9 cellular contexts compared by ENCODE assay signal in the genomic region with DNA sequence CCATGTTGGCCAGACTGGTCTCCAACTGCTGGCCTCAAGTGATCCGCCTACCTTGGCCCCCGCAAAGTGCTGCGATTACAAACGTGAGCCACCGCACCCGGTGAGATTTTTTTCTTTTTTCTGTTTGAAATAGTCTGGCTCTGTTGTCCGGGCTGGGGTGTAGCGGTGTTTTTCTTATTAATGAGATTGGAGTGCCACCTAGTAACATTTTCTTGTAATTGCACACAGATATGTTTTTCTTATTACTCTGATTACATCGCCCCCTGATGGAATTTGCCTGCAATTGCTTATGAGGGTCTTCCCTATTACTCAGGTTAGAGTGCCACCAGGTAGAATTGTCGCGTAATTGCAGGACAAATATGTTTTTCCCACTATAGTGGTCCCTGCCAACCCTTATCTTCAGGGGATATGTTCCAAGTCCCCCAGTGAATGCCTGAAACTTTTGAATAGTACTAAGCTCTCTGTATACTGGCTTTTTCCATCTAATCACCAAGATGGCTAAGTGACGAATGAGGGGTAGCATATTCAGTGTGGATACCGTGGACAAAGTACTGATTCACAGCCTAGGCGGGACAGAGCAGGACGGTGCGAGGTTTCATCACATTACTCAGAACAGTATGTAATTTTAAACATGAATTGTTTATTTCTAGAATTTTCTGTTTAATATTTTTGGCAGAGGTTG. TPM values are rescaled to one million over a fixed set of nuclear protein-coding genes. Genes with fewer than 3 reads are reported as not detected.
DNase-seq lines count a peak whose midpoint lies in the region; ATAC-seq, FAIRE-seq and TF ChIP-seq lines count a peak whose summit lies in the region.
"Had no signal": no experiment of that assay in that cellular context is flagged by ENCODE, and none has a peak within 500 bp of the region (broad histone marks: within the 10 kb centered on the region; RNA-seq: fewer than 3 reads in every experiment).

No MANE protein-coding gene starts in this region.

- POLR2A ChIA-PET in A673 (lab: Charles Lee; ENCODE audit: low non-redundant PET), result no interaction called here

- no peak overlapping the region for H3K27ac ChIP-seq in A673 (ENCODE audit: low read depth, low read length, poor library complexity, severe bottlenecking)
- H3K27ac ChIP-seq in tibial nerve, result no peak overlapping the region

- H3K9me3 ChIP-seq in A673 (ENCODE audit: low read depth, low read length, poor library complexity, severe bottlenecking), result peaks cover 12% of the 10 kb centered on the region
- H3K9me3 ChIP-seq in NT2/D1 (ENCODE audit: insufficient read depth, low read length), result peaks cover 44% of the 10 kb centered on the region
- H3K9me3 ChIP-seq in tibial nerve, result peaks cover 0 to 37% (median 4%) of the 10 kb centered on the region in 4 donors

- TF ChIP-seq CTCF in A673 (conservative IDR thresholded peaks at IDR 0.05; ENCODE audit: low read depth, low read length), result peak; percentile 62
- TF ChIP-seq CTCF in endothelial cell (IDR thresholded peaks at IDR 0.05; ENCODE audit: unreplicated experiment), result peak; percentile 58
- no peak for TF ChIP-seq CTCF in tibial nerve (IDR thresholded peaks at IDR 0.05)

- BruUV-seq in A673 (replicated peaks; lab: Mats Ljungman, UMichigan), result no TSS peak

- TF ChIP-seq EP300 in tibial nerve (IDR thresholded peaks at IDR 0.05), result no peak

- no peak for ATAC-seq in HG02623 (IDR thresholded peaks at IDR 0.05; ENCODE audit: unreplicated experiment)
- no peak for ATAC-seq in GM19035 (IDR thresholded peaks at IDR 0.05; ENCODE audit: unreplicated experiment)

- intact Hi-C loops in A673 (cut with micrococcal nuclease; ENCODE audit: unreplicated experiment), result loop anchor here (1.0 to 5.0 kb wide), 4 partner anchors 108 to 944 kb away; no protein-coding TSS in a partner anchor

- no peaks in the 10 kb centered on the region for H3K36me3 Mint-ChIP-seq in endothelial cell (ENCODE audit: low read depth, unreplicated experiment)
- H3K36me3 Mint-ChIP-seq: activated naive CD8-positive, alpha-beta T cell had no signal

- peaks cover 4% of the 10 kb centered on the region for H3K9me3 Mint-ChIP-seq in endothelial cell (ENCODE audit: unreplicated experiment)

- H3K4me3 ChIP-seq in A673 (ENCODE audit: low read depth, low read length, poor library complexity, severe bottlenecking), result no peak overlapping the region
- H3K4me3 ChIP-seq in NT2/D1 (ENCODE audit: insufficient read length, low read depth), result no peak overlapping the region
- H3K4me3 ChIP-seq in tibial nerve, result no peak overlapping the region

- FAIRE-seq in GM12892 (lab: Jason Lieb, UNC), result peak; percentile 57

- no peak overlapping the region for H3K9ac ChIP-seq in NT2/D1 (ENCODE audit: insufficient read length, low read depth)

- no peak overlapping the region for H3K4me3 Mint-ChIP-seq in endothelial cell (ENCODE audit: unreplicated experiment)
- H3K4me3 Mint-ChIP-seq: activated naive CD8-positive, alpha-beta T cell had no signal

- no peaks in the 10 kb centered on the region for H3K27me3 Mint-ChIP-seq in endothelial cell (ENCODE audit: unreplicated experiment)
- H3K27me3 Mint-ChIP-seq: activated naive CD8-positive, alpha-beta T cell had no signal

- no peaks in the 10 kb centered on the region for H3K36me3 ChIP-seq in A673 (ENCODE audit: insufficient read depth, low read length, poor library complexity, severe bottlenecking)
- no peaks in the 10 kb centered on the region for H3K36me3 ChIP-seq in NT2/D1 (ENCODE audit: insufficient read depth, insufficient read length, low read length)
- H3K36me3 ChIP-seq in tibial nerve, result no peaks in the 10 kb centered on the region

- H3K27ac Mint-ChIP-seq in endothelial cell (ENCODE audit: unreplicated experiment), result no peak overlapping the region
- H3K27ac Mint-ChIP-seq: activated naive CD8-positive, alpha-beta T cell had no signal

- no peak for TF ChIP-seq POLR2A in GM12892 (IDR thresholded peaks at IDR 0.05; ENCODE audit: low read depth, low read length)
- TF ChIP-seq POLR2A in tibial nerve (IDR thresholded peaks at IDR 0.05), result no peak

- H3K4me1 ChIP-seq in A673 (ENCODE audit: insufficient read depth, low read length, poor library complexity, severe bottlenecking), result peaks cover 16% of the 10 kb centered on the region
- H3K4me1 ChIP-seq in NT2/D1 (ENCODE audit: insufficient read depth, insufficient read length), result no peaks in the 10 kb centered on the region
- H3K4me1 ChIP-seq in tibial nerve, result no peaks in the 10 kb centered on the region

- CTCF ChIA-PET in A673 (lab: Charles Lee), result no interaction called here

- WGBS in tibial nerve, 2 donors, result 66 to 74% methylated on average over 16 of the region's 16 CpGs

- no peaks in the 10 kb centered on the region for H3K27me3 ChIP-seq in A673 (replicated peaks; ENCODE audit: insufficient read depth, low read depth, low read length, poor library complexity)
- no peaks in the 10 kb centered on the region for H3K27me3 ChIP-seq in NT2/D1 (ENCODE audit: insufficient read depth, insufficient read length)
- no peaks in the 10 kb centered on the region for H3K27me3 ChIP-seq in tibial nerve

- H3K4me1 Mint-ChIP-seq in endothelial cell (ENCODE audit: unreplicated experiment), result no peaks in the 10 kb centered on the region

- DNase-seq in A673 (ENCODE audit: low spot score), result peak; percentile 71
- DNase-seq in GM12892 (ENCODE audit: insufficient read length), result peak; percentile 22
- DNase-seq in NT2/D1 (ENCODE audit: low read depth, low spot score), result peak; percentile 63
- peak; percentile 4 for DNase-seq in endothelial cell (ENCODE audit: low spot score)
- no peak for DNase-seq in tibial nerve (ENCODE audit: low spot score in 2 of 2)
- DNase-seq in NCI-H1930 (lab: John Stamatoyannopoulos, UW), result no peak

RNA-seq across cellular contexts. Expression of gene PDHA1, which starts 8.6 kb away (rescaled TPM):
- total RNA-seq in A673 (2021) (350 and 367 TPM in 2 replicates), endothelial cell (ENCODE audit: unreplicated experiment) (162 TPM), tibial nerve (10 to 100 TPM; 45.6 to 99.6 (median 72.2) TPM)
- polyA plus RNA-seq in GM12892 (2012; ENCODE audit: missing spikeins), result 149 TPM

Comparison
In these comparisons a context has a peak if more than half of its experiments do, and no peak if none do; other contexts are left out.
1. DNase-seq: peak in A673 (single experiment), GM12892 (single experiment), NT2/D1 (single experiment) and endothelial cell (single experiment); none in tibial nerve (0 of 2) and NCI-H1930 (0 of 2).
2. CTCF ChIP-seq: peak in A673 (single experiment) and endothelial cell (single experiment); none in tibial nerve (0 of 5).